In the genomic region with DNA sequence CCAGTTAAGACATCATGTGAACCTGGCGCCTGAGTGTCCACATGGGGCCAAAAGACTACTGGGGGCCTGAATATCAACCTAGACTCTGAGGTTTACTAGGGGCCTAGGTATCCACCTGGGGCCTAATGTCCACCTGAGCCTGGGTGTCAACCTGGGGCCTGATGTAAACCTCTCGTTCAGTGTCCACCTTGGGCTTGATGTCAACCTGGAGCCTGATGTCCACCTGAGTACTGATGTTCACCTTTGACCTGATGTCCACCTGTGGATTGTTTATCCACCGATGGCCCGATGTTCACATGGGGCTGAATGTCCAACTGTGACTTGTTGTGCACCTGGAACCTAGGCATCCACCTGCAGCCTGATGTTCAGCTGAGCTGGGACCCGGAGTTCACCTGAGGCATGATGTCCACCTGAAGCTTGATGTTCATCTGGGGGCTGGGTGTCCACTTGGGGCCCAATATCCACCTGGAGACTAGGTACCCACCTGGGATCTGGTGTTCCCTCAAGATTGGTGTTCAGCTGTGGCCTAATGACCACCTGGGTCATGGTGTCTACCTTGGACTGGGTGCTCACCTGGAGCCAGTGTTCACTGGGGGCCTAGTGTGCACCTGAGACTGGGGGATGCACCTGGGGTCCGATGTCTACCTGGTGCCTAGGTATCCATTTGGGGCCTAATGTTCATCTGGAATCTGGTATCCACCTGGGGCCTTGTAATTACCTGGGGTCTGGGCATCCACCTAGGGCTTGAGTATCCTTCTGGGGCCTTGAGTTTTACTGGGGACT, we compare ENCODE assay signal across 7 cellular contexts.
DNase-seq lines count a peak whose midpoint lies in the region; ATAC-seq and TF ChIP-seq lines count a peak whose summit lies in the region.
"Not testable (repeated sequence)": the region's sequence is repeated elsewhere in the genome, so short reads cannot be mapped to it uniquely, and the experiment has no call there.

No MANE protein-coding gene starts in this region.

- not testable (repeated sequence) for H3K9me2 ChIP-seq in Karpas-422 (replicated peaks; ENCODE audit: insufficient read depth, low read length); hepatocyte (replicated peaks; ENCODE audit: insufficient read depth)

- not testable (repeated sequence) for H3K36me3 ChIP-seq in Karpas-422 (ENCODE audit: insufficient read depth, low read length); hepatocyte (replicated peaks; ENCODE audit: insufficient read depth, low read depth); lower lobe of right lung; upper lobe of right lung

- 72% methylated on average over 6 of the region's 6 CpGs for WGBS in hepatocyte (ENCODE audit: low lambda C conversion rate, missing lambda C conversion rate)

- H4K20me1 ChIP-seq in Karpas-422 (ENCODE audit: insufficient read depth, low read depth, low read length); hepatocyte (ENCODE audit: insufficient read depth, poor library complexity, severe bottlenecking): not testable (repeated sequence)

- H3K4me3 ChIP-seq in Karpas-422 (ENCODE audit: low read length); epithelial cell of esophagus (ENCODE audit: low read length); hepatocyte; lower lobe of right lung; upper lobe of right lung: not testable (repeated sequence)

- H3K9me3 ChIP-seq in Karpas-422 (ENCODE audit: low read length); hepatocyte (ENCODE audit: low read depth); lower lobe of right lung; upper lobe of right lung: not testable (repeated sequence)

- not testable (repeated sequence) for H3K4me2 ChIP-seq in Karpas-422 (ENCODE audit: low read depth, low read length, poor library complexity, severe bottlenecking); hepatocyte

- intact Hi-C loops in lower lobe of right lung (cut with DNase I); posterior vena cava (cut with DNase I); upper lobe of right lung (cut with DNase I): not testable (repeated sequence)

- not testable (repeated sequence) for H3K27ac ChIP-seq in Karpas-422 (ENCODE audit: low read length); hepatocyte; lower lobe of right lung; upper lobe of right lung

- not testable (repeated sequence) for ATAC-seq in lower lobe of right lung, upper lobe of right lung

- H3K4me1 ChIP-seq in Karpas-422 (ENCODE audit: low read length); hepatocyte (ENCODE audit: insufficient read depth); lower lobe of right lung; upper lobe of right lung: not testable (repeated sequence)

- not testable (repeated sequence) for TF ChIP-seq CTCF in epithelial cell of esophagus (IDR thresholded peaks at IDR 0.05; ENCODE audit: insufficient read depth, low read depth, low read length, missing control alignments); hepatocyte (IDR thresholded peaks at IDR 0.05; ENCODE audit: poor library complexity); lower lobe of right lung (IDR thresholded peaks at IDR 0.05); upper lobe of right lung (IDR thresholded peaks at IDR 0.05)

- H2AFZ ChIP-seq in Karpas-422 (ENCODE audit: low read length); hepatocyte: not testable (repeated sequence)

- not testable (repeated sequence) for H3K9ac ChIP-seq in Karpas-422 (ENCODE audit: low read length)

- DNase-seq in Karpas-422 = peak; percentile 9
- peak; percentile 58 for DNase-seq in activated CD8-positive, alpha-beta memory T cell treated with anti-CD3 and anti-CD28 coated beads, Interleukin-2, amount 50 U/mL, for 48 hours
- peak; percentile 0 for DNase-seq in epithelial cell of esophagus (ENCODE audit: low read depth)
- DNase-seq in hepatocyte (ENCODE audit: low spot score) = peak; percentile 4
- DNase-seq in lower lobe of right lung = peak; percentile 50
- peak; percentile 73 for DNase-seq in posterior vena cava (ENCODE audit: low spot score)
- peak; percentile 68 for DNase-seq in upper lobe of right lung

- not testable (repeated sequence) for H3K27me3 ChIP-seq in Karpas-422 (ENCODE audit: low read length); hepatocyte; lower lobe of right lung (ENCODE audit: low read depth); upper lobe of right lung

- H3K79me2 ChIP-seq in Karpas-422 (ENCODE audit: low read length); hepatocyte: not testable (repeated sequence)

Comparison
In these comparisons a context has a peak if more than half of its experiments do, and no peak if none do; other contexts are left out.
1. DNase-seq: peak in every context shown above with its lines; median percentile 73 in posterior vena cava; 68 in upper lobe of right lung; 58 in activated CD8-positive, alpha-beta memory T cell treated with anti-CD3 and anti-CD28 coated beads, Interleukin-2, amount 50 U/mL, for 48 hours; 50 in lower lobe of right lung; 9 in Karpas-422; 4 in hepatocyte; 0 in epithelial cell of esophagus.